Comparison of ENCODE assay signal across 1 cellular context in the genomic region with DNA sequence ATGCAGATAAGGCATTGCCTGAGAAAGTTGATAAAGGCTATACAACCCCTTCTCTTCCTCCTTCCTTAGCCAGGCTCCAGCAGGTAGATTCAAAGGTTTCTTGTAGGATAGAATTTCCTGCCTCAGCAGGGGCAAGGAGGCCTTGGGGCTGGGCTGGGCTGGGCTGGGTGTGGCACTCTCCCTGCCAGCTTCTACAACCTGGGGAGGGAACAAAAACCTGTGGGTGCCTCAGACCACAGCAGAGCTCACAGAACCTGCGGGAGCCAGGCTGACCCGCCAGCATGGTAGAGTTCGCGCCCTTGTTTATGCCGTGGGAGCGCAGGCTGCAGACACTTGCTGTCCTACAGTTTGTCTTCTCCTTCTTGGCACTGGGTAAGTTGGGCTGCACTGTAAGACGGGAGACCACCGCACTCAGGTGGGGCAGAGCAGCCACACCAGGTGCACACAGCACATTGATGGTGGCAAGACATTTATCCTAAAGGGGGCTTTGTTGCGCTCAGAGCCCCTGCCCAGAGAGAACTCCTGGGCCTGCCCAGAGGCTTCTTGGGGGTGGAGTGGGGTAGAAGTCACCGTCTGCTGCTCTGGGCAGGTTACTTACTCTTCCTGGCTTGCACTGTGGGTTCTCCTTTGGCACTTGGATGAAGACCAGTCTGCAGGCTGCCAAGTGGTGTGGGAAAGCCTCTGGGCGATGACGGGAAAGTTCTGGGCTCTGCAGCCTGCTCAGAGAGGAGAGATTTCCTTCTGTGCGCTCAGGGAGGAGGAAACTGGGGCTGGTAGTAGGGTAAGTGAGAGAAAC.
TF ChIP-seq lines count a peak whose summit lies in the region.

MOGAT2 (plus strand) TSS at position 231 of the 796 bp plus-strand sequence; CDS start at position 282, 51 bp downstream.

TF ChIP-seq in H1, 55 proteins besides CTCF, POLR2A, EP300 and RAD21:
- TF ChIP-seq ASH2L (IDR thresholded peaks at IDR 0.05; ENCODE audit: low read length) = no peak
- TF ChIP-seq CTBP2 (IDR thresholded peaks at IDR 0.05; ENCODE audit: borderline replicate concordance, insufficient read depth, insufficient read length, low read length) = no peak
- TF ChIP-seq SP2 (IDR thresholded peaks at IDR 0.05; ENCODE audit: low read length) = no peak
- TF ChIP-seq FOSL1 (IDR thresholded peaks at IDR 0.05; ENCODE audit: insufficient read depth, low read depth, low read length) = no peak
- no peak for TF ChIP-seq CEBPB (IDR thresholded peaks at IDR 0.05; ENCODE audit: low read depth, low read length)
- no peak for TF ChIP-seq NRF1 (IDR thresholded peaks at IDR 0.05; ENCODE audit: low read depth, low read length)
- TF ChIP-seq RBBP5 (IDR thresholded peaks at IDR 0.05; ENCODE audit: borderline replicate concordance, low read depth, low read length) = no peak
- no peak for TF ChIP-seq RXRA (IDR thresholded peaks at IDR 0.05; ENCODE audit: insufficient read depth, low read depth, low read length)
- TF ChIP-seq, protein P1, sequence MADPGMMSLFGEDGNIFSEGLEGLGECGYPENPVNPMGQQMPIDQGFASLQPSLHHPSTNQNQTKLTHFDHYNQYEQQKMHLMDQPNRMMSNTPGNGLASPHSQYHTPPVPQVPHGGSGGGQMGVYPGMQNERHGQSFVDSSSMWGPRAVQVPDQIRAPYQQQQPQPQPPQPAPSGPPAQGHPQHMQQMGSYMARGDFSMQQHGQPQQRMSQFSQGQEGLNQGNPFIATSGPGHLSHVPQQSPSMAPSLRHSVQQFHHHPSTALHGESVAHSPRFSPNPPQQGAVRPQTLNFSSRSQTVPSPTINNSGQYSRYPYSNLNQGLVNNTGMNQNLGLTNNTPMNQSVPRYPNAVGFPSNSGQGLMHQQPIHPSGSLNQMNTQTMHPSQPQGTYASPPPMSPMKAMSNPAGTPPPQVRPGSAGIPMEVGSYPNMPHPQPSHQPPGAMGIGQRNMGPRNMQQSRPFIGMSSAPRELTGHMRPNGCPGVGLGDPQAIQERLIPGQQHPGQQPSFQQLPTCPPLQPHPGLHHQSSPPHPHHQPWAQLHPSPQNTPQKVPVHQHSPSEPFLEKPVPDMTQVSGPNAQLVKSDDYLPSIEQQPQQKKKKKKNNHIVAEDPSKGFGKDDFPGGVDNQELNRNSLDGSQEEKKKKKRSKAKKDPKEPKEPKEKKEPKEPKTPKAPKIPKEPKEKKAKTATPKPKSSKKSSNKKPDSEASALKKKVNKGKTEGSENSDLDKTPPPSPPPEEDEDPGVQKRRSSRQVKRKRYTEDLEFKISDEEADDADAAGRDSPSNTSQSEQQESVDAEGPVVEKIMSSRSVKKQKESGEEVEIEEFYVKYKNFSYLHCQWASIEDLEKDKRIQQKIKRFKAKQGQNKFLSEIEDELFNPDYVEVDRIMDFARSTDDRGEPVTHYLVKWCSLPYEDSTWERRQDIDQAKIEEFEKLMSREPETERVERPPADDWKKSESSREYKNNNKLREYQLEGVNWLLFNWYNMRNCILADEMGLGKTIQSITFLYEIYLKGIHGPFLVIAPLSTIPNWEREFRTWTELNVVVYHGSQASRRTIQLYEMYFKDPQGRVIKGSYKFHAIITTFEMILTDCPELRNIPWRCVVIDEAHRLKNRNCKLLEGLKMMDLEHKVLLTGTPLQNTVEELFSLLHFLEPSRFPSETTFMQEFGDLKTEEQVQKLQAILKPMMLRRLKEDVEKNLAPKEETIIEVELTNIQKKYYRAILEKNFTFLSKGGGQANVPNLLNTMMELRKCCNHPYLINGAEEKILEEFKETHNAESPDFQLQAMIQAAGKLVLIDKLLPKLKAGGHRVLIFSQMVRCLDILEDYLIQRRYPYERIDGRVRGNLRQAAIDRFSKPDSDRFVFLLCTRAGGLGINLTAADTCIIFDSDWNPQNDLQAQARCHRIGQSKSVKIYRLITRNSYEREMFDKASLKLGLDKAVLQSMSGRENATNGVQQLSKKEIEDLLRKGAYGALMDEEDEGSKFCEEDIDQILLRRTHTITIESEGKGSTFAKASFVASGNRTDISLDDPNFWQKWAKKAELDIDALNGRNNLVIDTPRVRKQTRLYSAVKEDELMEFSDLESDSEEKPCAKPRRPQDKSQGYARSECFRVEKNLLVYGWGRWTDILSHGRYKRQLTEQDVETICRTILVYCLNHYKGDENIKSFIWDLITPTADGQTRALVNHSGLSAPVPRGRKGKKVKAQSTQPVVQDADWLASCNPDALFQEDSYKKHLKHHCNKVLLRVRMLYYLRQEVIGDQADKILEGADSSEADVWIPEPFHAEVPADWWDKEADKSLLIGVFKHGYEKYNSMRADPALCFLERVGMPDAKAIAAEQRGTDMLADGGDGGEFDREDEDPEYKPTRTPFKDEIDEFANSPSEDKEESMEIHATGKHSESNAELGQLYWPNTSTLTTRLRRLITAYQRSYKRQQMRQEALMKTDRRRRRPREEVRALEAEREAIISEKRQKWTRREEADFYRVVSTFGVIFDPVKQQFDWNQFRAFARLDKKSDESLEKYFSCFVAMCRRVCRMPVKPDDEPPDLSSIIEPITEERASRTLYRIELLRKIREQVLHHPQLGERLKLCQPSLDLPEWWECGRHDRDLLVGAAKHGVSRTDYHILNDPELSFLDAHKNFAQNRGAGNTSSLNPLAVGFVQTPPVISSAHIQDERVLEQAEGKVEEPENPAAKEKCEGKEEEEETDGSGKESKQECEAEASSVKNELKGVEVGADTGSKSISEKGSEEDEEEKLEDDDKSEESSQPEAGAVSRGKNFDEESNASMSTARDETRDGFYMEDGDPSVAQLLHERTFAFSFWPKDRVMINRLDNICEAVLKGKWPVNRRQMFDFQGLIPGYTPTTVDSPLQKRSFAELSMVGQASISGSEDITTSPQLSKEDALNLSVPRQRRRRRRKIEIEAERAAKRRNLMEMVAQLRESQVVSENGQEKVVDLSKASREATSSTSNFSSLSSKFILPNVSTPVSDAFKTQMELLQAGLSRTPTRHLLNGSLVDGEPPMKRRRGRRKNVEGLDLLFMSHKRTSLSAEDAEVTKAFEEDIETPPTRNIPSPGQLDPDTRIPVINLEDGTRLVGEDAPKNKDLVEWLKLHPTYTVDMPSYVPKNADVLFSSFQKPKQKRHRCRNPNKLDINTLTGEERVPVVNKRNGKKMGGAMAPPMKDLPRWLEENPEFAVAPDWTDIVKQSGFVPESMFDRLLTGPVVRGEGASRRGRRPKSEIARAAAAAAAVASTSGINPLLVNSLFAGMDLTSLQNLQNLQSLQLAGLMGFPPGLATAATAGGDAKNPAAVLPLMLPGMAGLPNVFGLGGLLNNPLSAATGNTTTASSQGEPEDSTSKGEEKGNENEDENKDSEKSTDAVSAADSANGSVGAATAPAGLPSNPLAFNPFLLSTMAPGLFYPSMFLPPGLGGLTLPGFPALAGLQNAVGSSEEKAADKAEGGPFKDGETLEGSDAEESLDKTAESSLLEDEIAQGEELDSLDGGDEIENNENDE (IDR thresholded peaks at IDR 0.05; ENCODE audit: insufficient replicate concordance, low read length) = no peak
- no peak for TF ChIP-seq CREB1 (IDR thresholded peaks at IDR 0.05)
- TF ChIP-seq EGR1 (IDR thresholded peaks at IDR 0.05; ENCODE audit: borderline replicate concordance, low read depth, low read length) = no peak
- TF ChIP-seq SRF (IDR thresholded peaks at IDR 0.05; ENCODE audit: low read depth, low read length) = no peak
- no peak for TF ChIP-seq SIRT6 (IDR thresholded peaks at IDR 0.05; ENCODE audit: low read length)
- no peak for TF ChIP-seq BRCA1 (IDR thresholded peaks at IDR 0.05; ENCODE audit: low read depth, low read length)
- TF ChIP-seq, protein P2, sequence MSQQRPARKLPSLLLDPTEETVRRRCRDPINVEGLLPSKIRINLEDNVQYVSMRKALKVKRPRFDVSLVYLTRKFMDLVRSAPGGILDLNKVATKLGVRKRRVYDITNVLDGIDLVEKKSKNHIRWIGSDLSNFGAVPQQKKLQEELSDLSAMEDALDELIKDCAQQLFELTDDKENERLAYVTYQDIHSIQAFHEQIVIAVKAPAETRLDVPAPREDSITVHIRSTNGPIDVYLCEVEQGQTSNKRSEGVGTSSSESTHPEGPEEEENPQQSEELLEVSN (IDR thresholded peaks at IDR 0.05) = no peak
